In the genomic region with DNA sequence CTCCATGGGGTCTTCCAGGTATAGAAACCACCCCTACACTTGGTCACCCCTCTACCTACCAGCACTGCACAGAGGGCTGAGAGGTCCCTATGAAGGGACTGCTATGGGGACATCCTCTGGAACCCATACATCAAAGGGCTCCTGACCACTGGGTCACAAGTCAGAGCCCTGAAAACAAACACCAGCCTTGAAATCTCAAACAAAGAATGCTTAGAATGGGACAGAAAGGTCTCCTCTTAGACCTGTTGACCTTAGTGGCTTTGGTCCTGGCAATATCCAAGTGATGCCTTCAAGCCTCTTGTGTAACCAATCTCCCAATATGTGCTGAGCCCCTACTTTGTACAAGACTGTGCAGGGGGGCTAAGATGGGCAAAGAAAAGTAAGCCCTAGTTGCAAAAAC, we compare ENCODE assay signal across 1 cellular context.
TF ChIP-seq lines count a peak whose summit lies in the region.

No MANE protein-coding gene starts in this region.

TF ChIP-seq in HepG2, 621 proteins besides CTCF, POLR2A, EP300 and RAD21 (continued from another document and continues in another):
- TF ChIP-seq, protein P1, sequence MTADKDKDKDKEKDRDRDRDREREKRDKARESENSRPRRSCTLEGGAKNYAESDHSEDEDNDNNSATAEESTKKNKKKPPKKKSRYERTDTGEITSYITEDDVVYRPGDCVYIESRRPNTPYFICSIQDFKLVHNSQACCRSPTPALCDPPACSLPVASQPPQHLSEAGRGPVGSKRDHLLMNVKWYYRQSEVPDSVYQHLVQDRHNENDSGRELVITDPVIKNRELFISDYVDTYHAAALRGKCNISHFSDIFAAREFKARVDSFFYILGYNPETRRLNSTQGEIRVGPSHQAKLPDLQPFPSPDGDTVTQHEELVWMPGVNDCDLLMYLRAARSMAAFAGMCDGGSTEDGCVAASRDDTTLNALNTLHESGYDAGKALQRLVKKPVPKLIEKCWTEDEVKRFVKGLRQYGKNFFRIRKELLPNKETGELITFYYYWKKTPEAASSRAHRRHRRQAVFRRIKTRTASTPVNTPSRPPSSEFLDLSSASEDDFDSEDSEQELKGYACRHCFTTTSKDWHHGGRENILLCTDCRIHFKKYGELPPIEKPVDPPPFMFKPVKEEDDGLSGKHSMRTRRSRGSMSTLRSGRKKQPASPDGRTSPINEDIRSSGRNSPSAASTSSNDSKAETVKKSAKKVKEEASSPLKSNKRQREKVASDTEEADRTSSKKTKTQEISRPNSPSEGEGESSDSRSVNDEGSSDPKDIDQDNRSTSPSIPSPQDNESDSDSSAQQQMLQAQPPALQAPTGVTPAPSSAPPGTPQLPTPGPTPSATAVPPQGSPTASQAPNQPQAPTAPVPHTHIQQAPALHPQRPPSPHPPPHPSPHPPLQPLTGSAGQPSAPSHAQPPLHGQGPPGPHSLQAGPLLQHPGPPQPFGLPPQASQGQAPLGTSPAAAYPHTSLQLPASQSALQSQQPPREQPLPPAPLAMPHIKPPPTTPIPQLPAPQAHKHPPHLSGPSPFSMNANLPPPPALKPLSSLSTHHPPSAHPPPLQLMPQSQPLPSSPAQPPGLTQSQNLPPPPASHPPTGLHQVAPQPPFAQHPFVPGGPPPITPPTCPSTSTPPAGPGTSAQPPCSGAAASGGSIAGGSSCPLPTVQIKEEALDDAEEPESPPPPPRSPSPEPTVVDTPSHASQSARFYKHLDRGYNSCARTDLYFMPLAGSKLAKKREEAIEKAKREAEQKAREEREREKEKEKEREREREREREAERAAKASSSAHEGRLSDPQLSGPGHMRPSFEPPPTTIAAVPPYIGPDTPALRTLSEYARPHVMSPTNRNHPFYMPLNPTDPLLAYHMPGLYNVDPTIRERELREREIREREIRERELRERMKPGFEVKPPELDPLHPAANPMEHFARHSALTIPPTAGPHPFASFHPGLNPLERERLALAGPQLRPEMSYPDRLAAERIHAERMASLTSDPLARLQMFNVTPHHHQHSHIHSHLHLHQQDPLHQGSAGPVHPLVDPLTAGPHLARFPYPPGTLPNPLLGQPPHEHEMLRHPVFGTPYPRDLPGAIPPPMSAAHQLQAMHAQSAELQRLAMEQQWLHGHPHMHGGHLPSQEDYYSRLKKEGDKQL (CRISPR knock-in tag; IDR thresholded peaks at IDR 0.05; ENCODE audit: low read depth), result peak; percentile 63; the same call in 1 of the 2 replicates
- TF ChIP-seq ZNF335 (CRISPR knock-in tag; IDR thresholded peaks at IDR 0.05) (no peak), SIN3B (IDR thresholded peaks at IDR 0.05; ENCODE audit: low read length) (no peak), FOXC1 (CRISPR knock-in tag; IDR thresholded peaks at IDR 0.05; ENCODE audit: borderline replicate concordance) (no peak), BCL6 (CRISPR knock-in tag; IDR thresholded peaks at IDR 0.05) (peak; percentile 92), KLF15 (CRISPR knock-in tag; IDR thresholded peaks at IDR 0.05; ENCODE audit: borderline replicate concordance) (no peak), PAF1 (CRISPR knock-in tag; IDR thresholded peaks at IDR 0.05) (no peak), CBFB (CRISPR knock-in tag; IDR thresholded peaks at IDR 0.05) (peak; percentile 80), ZNF883 (CRISPR knock-in tag; IDR thresholded peaks at IDR 0.05; ENCODE audit: not compliant biosample characterization) (no peak), PAWR (CRISPR knock-in tag; IDR thresholded peaks at IDR 0.05; ENCODE audit: borderline replicate concordance) (no peak), ZSCAN12 (CRISPR knock-in tag; IDR thresholded peaks at IDR 0.05) (no peak), JDP2 (CRISPR knock-in tag; IDR thresholded peaks at IDR 0.05; ENCODE audit: borderline replicate concordance) (no peak), REXO4 (CRISPR knock-in tag; IDR thresholded peaks at IDR 0.05; ENCODE audit: borderline replicate concordance) (no peak), STAG1 (CRISPR knock-in tag; IDR thresholded peaks at IDR 0.05) (0 out of 2 replicates have a peak, but pooled peaks have one; percentile 11), ZNF749 (CRISPR knock-in tag; IDR thresholded peaks at IDR 0.05; ENCODE audit: borderline replicate concordance) (no peak; the same call in 1 of the 2 replicates), SMAD9 (CRISPR knock-in tag; IDR thresholded peaks at IDR 0.05) (no peak), TSC22D2 (CRISPR knock-in tag; IDR thresholded peaks at IDR 0.05; ENCODE audit: borderline replicate concordance) (no peak), FOXJ3 (CRISPR knock-in tag; IDR thresholded peaks at IDR 0.05; ENCODE audit: borderline replicate concordance) (peak; percentile 77; the same call in 1 of the 2 replicates), BORCS8-MEF2B (CRISPR knock-in tag; IDR thresholded peaks at IDR 0.05) (no peak), NPAS2 (CRISPR knock-in tag; IDR thresholded peaks at IDR 0.05; ENCODE audit: borderline replicate concordance) (no peak), ZKSCAN1 (IDR thresholded peaks at IDR 0.05; ENCODE audit: low read length) (no peak), ZNF441 (CRISPR knock-in tag; IDR thresholded peaks at IDR 0.05; ENCODE audit: borderline replicate concordance) (no peak), CBX1 (IDR thresholded peaks at IDR 0.05; ENCODE audit: low read depth) (no peak), FOXA1 (IDR thresholded peaks at IDR 0.05) (no peak), FOXA1 (CRISPR knock-in tag; IDR thresholded peaks at IDR 0.05) (peak; percentile 88), TEAD3 (CRISPR knock-in tag; optimal IDR thresholded peaks at IDR 0.05; ENCODE audit: borderline replicate concordance) (peak; percentile 89), ARHGAP35 (CRISPR knock-in tag; IDR thresholded peaks at IDR 0.05; ENCODE audit: borderline replicate concordance) (no peak)
- TF ChIP-seq, protein P2, sequence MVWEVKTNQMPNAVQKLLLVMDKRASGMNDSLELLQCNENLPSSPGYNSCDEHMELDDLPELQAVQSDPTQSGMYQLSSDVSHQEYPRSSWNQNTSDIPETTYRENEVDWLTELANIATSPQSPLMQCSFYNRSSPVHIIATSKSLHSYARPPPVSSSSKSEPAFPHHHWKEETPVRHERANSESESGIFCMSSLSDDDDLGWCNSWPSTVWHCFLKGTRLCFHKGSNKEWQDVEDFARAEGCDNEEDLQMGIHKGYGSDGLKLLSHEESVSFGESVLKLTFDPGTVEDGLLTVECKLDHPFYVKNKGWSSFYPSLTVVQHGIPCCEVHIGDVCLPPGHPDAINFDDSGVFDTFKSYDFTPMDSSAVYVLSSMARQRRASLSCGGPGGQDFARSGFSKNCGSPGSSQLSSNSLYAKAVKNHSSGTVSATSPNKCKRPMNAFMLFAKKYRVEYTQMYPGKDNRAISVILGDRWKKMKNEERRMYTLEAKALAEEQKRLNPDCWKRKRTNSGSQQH (CRISPR knock-in tag; IDR thresholded peaks at IDR 0.05; ENCODE audit: low read depth), result no peak
- TF ChIP-seq, protein P3, sequence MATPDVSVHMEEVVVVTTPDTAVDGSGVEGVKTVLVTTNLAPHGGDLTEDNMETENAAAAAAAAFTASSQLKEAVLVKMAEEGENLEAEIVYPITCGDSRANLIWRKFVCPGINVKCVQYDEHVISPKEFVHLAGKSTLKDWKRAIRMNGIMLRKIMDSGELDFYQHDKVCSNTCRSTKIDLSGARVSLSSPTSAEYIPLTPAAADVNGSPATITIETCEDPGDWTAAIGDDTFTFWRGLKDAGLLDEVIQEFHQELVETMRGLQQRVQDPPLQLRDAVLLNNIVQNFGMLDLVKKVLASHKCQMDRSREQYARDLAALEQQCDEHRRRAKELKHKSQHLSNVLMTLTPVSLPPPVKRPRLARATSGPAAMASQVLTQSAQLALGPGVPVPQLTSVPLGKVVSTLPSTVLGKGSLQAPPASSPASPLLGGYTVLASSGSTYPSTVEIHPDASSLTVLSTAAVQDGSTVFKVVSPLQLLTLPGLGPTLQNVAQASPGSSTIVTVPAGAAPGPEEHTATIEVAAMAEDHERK (CRISPR knock-in tag; IDR thresholded peaks at IDR 0.05; ENCODE audit: low read depth), result no peak
- TF ChIP-seq, protein P4, sequence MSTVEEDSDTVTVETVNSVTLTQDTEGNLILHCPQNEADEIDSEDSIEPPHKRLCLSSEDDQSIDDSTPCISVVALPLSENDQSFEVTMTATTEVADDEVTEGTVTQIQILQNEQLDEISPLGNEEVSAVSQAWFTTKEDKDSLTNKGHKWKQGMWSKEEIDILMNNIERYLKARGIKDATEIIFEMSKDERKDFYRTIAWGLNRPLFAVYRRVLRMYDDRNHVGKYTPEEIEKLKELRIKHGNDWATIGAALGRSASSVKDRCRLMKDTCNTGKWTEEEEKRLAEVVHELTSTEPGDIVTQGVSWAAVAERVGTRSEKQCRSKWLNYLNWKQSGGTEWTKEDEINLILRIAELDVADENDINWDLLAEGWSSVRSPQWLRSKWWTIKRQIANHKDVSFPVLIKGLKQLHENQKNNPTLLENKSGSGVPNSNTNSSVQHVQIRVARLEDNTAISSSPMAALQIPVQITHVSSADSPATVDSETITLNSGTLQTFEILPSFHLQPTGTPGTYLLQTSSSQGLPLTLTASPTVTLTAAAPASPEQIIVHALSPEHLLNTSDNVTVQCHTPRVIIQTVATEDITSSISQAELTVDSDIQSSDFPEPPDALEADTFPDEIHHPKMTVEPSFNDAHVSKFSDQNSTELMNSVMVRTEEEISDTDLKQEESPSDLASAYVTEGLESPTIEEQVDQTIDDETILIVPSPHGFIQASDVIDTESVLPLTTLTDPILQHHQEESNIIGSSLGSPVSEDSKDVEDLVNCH (CRISPR knock-in tag; IDR thresholded peaks at IDR 0.05), result no peak
- TF ChIP-seq, protein P5, sequence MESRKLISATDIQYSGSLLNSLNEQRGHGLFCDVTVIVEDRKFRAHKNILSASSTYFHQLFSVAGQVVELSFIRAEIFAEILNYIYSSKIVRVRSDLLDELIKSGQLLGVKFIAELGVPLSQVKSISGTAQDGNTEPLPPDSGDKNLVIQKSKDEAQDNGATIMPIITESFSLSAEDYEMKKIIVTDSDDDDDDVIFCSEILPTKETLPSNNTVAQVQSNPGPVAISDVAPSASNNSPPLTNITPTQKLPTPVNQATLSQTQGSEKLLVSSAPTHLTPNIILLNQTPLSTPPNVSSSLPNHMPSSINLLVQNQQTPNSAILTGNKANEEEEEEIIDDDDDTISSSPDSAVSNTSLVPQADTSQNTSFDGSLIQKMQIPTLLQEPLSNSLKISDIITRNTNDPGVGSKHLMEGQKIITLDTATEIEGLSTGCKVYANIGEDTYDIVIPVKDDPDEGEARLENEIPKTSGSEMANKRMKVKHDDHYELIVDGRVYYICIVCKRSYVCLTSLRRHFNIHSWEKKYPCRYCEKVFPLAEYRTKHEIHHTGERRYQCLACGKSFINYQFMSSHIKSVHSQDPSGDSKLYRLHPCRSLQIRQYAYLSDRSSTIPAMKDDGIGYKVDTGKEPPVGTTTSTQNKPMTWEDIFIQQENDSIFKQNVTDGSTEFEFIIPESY (CRISPR knock-in tag; IDR thresholded peaks at IDR 0.05), result no peak
- TF ChIP-seq, protein P6, sequence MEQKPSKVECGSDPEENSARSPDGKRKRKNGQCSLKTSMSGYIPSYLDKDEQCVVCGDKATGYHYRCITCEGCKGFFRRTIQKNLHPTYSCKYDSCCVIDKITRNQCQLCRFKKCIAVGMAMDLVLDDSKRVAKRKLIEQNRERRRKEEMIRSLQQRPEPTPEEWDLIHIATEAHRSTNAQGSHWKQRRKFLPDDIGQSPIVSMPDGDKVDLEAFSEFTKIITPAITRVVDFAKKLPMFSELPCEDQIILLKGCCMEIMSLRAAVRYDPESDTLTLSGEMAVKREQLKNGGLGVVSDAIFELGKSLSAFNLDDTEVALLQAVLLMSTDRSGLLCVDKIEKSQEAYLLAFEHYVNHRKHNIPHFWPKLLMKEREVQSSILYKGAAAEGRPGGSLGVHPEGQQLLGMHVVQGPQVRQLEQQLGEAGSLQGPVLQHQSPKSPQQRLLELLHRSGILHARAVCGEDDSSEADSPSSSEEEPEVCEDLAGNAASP (CRISPR knock-in tag; IDR thresholded peaks at IDR 0.05; ENCODE audit: borderline replicate concordance), result peak; percentile 80; the same call in 1 of the 2 replicates
- TF ChIP-seq, protein P7, sequence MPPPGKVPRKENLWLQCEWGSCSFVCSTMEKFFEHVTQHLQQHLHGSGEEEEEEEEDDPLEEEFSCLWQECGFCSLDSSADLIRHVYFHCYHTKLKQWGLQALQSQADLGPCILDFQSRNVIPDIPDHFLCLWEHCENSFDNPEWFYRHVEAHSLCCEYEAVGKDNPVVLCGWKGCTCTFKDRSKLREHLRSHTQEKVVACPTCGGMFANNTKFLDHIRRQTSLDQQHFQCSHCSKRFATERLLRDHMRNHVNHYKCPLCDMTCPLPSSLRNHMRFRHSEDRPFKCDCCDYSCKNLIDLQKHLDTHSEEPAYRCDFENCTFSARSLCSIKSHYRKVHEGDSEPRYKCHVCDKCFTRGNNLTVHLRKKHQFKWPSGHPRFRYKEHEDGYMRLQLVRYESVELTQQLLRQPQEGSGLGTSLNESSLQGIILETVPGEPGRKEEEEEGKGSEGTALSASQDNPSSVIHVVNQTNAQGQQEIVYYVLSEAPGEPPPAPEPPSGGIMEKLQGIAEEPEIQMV (CRISPR knock-in tag; IDR thresholded peaks at IDR 0.05; ENCODE audit: low read depth), result no peak
- TF ChIP-seq, protein P8, sequence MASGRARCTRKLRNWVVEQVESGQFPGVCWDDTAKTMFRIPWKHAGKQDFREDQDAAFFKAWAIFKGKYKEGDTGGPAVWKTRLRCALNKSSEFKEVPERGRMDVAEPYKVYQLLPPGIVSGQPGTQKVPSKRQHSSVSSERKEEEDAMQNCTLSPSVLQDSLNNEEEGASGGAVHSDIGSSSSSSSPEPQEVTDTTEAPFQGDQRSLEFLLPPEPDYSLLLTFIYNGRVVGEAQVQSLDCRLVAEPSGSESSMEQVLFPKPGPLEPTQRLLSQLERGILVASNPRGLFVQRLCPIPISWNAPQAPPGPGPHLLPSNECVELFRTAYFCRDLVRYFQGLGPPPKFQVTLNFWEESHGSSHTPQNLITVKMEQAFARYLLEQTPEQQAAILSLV (CRISPR knock-in tag; IDR thresholded peaks at IDR 0.05; ENCODE audit: borderline replicate concordance), result no peak
